Comparison of ENCODE assay signal across 2 cellular contexts in genomic region chr10:101052285-101052684, GRCh38.
TF ChIP-seq lines count a peak whose summit lies in the region.

No MANE protein-coding gene starts in this region.

TF ChIP-seq in A549, 52 proteins besides CTCF, POLR2A, EP300 and RAD21:
- no peak for TF ChIP-seq GATA3 (IDR thresholded peaks at IDR 0.05; ENCODE audit: borderline replicate concordance)
- no peak for TF ChIP-seq TFCP2L1 (CRISPR knock-in tag; IDR thresholded peaks at IDR 0.05)
- TF ChIP-seq ZSCAN20 (CRISPR knock-in tag; IDR thresholded peaks at IDR 0.05) = no peak
- no peak for TF ChIP-seq MAFK (IDR thresholded peaks at IDR 0.05; ENCODE audit: partially characterized antibody)
- TF ChIP-seq NR3C1 (IDR thresholded peaks at IDR 0.05) = no peak
- TF ChIP-seq HMGXB4 (CRISPR knock-in tag; IDR thresholded peaks at IDR 0.05; ENCODE audit: borderline replicate concordance) = no peak
- no peak for TF ChIP-seq FOXS1 (CRISPR knock-in tag; IDR thresholded peaks at IDR 0.05)
- no peak for TF ChIP-seq CHD4 (IDR thresholded peaks at IDR 0.05; ENCODE audit: borderline replicate concordance)
- TF ChIP-seq ELK1 (IDR thresholded peaks at IDR 0.05; ENCODE audit: low read depth, low read length) = no peak
- TF ChIP-seq NPAS2 (CRISPR knock-in tag; IDR thresholded peaks at IDR 0.05; ENCODE audit: borderline replicate concordance) = no peak
- TF ChIP-seq ZC3H11A (IDR thresholded peaks at IDR 0.05) = no peak
- no peak for TF ChIP-seq SMC3 (IDR thresholded peaks at IDR 0.05)
- no peak for TF ChIP-seq USF2 (IDR thresholded peaks at IDR 0.05)
- no peak for TF ChIP-seq NFE2L2 (conservative IDR thresholded peaks at IDR 0.05; ENCODE audit: low read length)
TF ChIP-seq in A549: peak in this region for 0.

TF ChIP-seq in HEK293, 187 proteins besides CTCF, POLR2A, EP300 and RAD21:
- TF ChIP-seq IKZF3 (tag by site-specific recombination; IDR thresholded peaks at IDR 0.05) (no peak), ZNF169 (tag by site-specific recombination; IDR thresholded peaks at IDR 0.05) (no peak), ZNF350 (tag by site-specific recombination; IDR thresholded peaks at IDR 0.05) (no peak), ZNF335 (tag by site-specific recombination; conservative IDR thresholded peaks at IDR 0.05) (peak; percentile 51), ZFP3 (tag by site-specific recombination; IDR thresholded peaks at IDR 0.05; ENCODE audit: low read depth) (no peak), ZNF221 (tag by site-specific recombination; IDR thresholded peaks at IDR 0.05; ENCODE audit: borderline replicate concordance) (no peak), SP3 (tag by site-specific recombination; IDR thresholded peaks at IDR 0.05) (no peak), ZNF140 (tag by site-specific recombination; IDR thresholded peaks at IDR 0.05) (peak; percentile 47; the same call in 1 of the 2 replicates), ZNF558 (tag by site-specific recombination; IDR thresholded peaks at IDR 0.05) (no peak), REST (tag by site-specific recombination; IDR thresholded peaks at IDR 0.05) (no peak), ZNF157 (tag by site-specific recombination; IDR thresholded peaks at IDR 0.05) (no peak), ZBTB17 (tag by site-specific recombination; IDR thresholded peaks at IDR 0.05) (0 out of 2 replicates have a peak, but pooled peaks have one; percentile 10), KLF1 (tag by site-specific recombination; IDR thresholded peaks at IDR 0.05) (no peak), ZEB2 (tag by site-specific recombination; IDR thresholded peaks at IDR 0.05) (peak; percentile 51; the same call in 1 of the 2 replicates), ZSCAN5A (tag by site-specific recombination; IDR thresholded peaks at IDR 0.05) (no peak), FEZF1 (tag by site-specific recombination; IDR thresholded peaks at IDR 0.05) (no peak), ZNF658 (tag by site-specific recombination; IDR thresholded peaks at IDR 0.05) (no peak), PATZ1 (tag by site-specific recombination; IDR thresholded peaks at IDR 0.05) (no peak), ZNF600 (tag by site-specific recombination; IDR thresholded peaks at IDR 0.05) (peak; percentile 81), ZNF2 (tag by site-specific recombination; IDR thresholded peaks at IDR 0.05) (0 out of 2 replicates have a peak, but pooled peaks have one; percentile 22), ZNF639 (tag by site-specific recombination; IDR thresholded peaks at IDR 0.05) (no peak), HOXD13 (CRISPR knock-in tag; IDR thresholded peaks at IDR 0.05; ENCODE audit: borderline replicate concordance) (no peak)
